8 cellular contexts compared by ENCODE assay signal in the genomic region with DNA sequence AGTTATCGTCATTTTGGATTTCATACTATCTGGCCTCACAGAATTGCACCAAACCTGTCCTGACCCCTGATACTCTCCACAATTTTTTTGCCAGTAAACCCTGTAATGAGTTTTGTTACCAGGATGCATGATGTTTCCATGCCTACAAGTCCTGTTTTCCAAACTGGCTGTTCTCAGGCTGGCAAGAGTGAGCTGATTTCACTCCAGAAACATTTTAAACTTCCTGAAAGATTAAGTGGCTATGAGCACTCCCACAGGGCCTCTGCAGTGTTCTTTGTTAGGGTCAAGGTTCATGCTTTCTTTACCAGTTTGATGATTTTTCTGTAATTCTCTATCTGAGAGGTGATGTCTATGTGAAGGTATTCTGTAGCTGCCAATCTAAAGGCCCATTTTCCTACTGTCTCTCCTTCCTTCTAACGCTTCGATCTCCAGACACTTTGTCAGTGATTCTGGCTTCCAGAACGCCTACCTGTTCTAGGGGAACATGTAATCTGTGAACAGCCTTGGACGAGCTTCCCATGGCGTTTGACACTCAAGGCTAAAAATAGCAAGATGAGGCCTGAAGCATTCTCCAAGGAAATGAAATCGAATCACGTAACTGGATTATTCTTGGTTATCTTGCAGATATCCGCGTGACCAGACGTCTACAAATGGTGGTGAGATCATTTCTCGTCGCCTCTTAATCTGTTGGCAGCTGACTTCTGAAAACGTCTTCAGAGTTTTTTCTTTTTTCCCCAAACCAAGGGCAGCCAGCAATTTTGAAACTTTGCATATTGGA. TPM values are rescaled to one million over a fixed set of nuclear protein-coding genes. Genes with fewer than 3 reads are reported as not detected.
DNase-seq lines count a peak whose midpoint lies in the region; ATAC-seq, FAIRE-seq and TF ChIP-seq lines count a peak whose summit lies in the region.

No MANE protein-coding gene starts in this region.

- peak overlapping the region; percentile 66 for H3K9ac ChIP-seq in endothelial cell of umbilical vein (replicated peaks; ENCODE audit: extremely low read depth, insufficient read depth, low read length)

- no peak for TF ChIP-seq CTCF in endothelial cell of umbilical vein (IDR thresholded peaks at IDR 0.05; ENCODE audit: extremely low read depth in 1 of 2, insufficient read depth in 1 of 2, low read depth in 1 of 2, low read length in 2 of 2)

- no peak for TF ChIP-seq POLR2A in endothelial cell of umbilical vein (IDR thresholded peaks at IDR 0.05; ENCODE audit: low read depth, low read length)

- H3K9me1 ChIP-seq in endothelial cell of umbilical vein (replicated peaks; ENCODE audit: control insufficient read depth, extremely low read depth, insufficient read depth, low read length): no peaks in the 10 kb centered on the region

- H4K20me1 ChIP-seq in endothelial cell of umbilical vein (replicated peaks; ENCODE audit: control insufficient read depth, extremely low read depth, insufficient read depth, low read length): no peaks in the 10 kb centered on the region

- TSS peak; percentile 37 for BruUV-seq in endothelial cell of umbilical vein (replicated peaks; lab: Mats Ljungman, UMichigan)

- H3K79me2 ChIP-seq in endothelial cell of umbilical vein (ENCODE audit: control insufficient read depth, insufficient read depth, low read length): no peaks in the 10 kb centered on the region

- intact Hi-C loops in endothelial cell of umbilical vein (cut with micrococcal nuclease): loop anchor here (2.0 kb wide), 3 partner anchors 32 to 96 kb away; partner anchors contain the start of genes CCDC110 and PDLIM3

- peak overlapping the region; percentile 91 for H2AFZ ChIP-seq in endothelial cell of umbilical vein (ENCODE audit: low read depth, low read length)

- H3K4me3 ChIP-seq in endothelial cell of umbilical vein (replicated peaks in 1 of 3; ENCODE audit: insufficient read depth in 1 of 3, low read depth in 1 of 3, low read length in 3 of 3): no peak overlapping the region

- peak; percentile 81 for DNase-seq in M059J (ENCODE audit: low read depth)
- peak; percentile 93 for DNase-seq in endothelial cell of umbilical vein (ENCODE audit: low read depth, low spot score)
- DNase-seq in medulla oblongata (ENCODE audit: extremely low spot score): peak; percentile 71
- DNase-seq in superior temporal gyrus (ENCODE audit: extremely low spot score): peak; percentile 75
- no peak for DNase-seq in T1000 (lab: John Stamatoyannopoulos, UW)
- no peak for DNase-seq in 8988T
- no peak for DNase-seq in H4 (ENCODE audit: low spot score)

- H3K27ac ChIP-seq in endothelial cell of umbilical vein (ENCODE audit: insufficient read depth, low read depth, low read length): peak overlapping the region; percentile 87

- H3K27me3 ChIP-seq in endothelial cell of umbilical vein (ENCODE audit: control insufficient read depth in 2 of 2, insufficient read depth in 2 of 2, low read length in 2 of 2): no peaks in the 10 kb centered on the region

- H3K4me1 ChIP-seq in endothelial cell of umbilical vein (ENCODE audit: control insufficient read depth, extremely low read depth, insufficient read depth, low read length): peaks cover 17% of the 10 kb centered on the region

- dilution Hi-C loops in endothelial cell of umbilical vein (cut with MboI; ENCODE audit: extremely low pct_ligation_motif_present, low sequenced_read_pairs): no loop called here

- FAIRE-seq in endothelial cell of umbilical vein (lab: Jason Lieb, UNC): peak; percentile 86

- H3K36me3 ChIP-seq in endothelial cell of umbilical vein (ENCODE audit: control insufficient read depth in 2 of 2, extremely low read depth in 1 of 2, insufficient read depth in 2 of 2, low read length in 2 of 2): no peaks in the 10 kb centered on the region

- CTCF ChIA-PET in endothelial cell of umbilical vein (lab: Charles Lee): interaction anchor here (0.8 to 1.8 kb wide), 4 partner anchors 10 to 471 kb away, joined by 3 to 5 read pairs (median 4); no protein-coding TSS in a partner anchor

- no peaks in the 10 kb centered on the region for H3K9me3 ChIP-seq in endothelial cell of umbilical vein (replicated peaks; ENCODE audit: control insufficient read depth, insufficient read depth, low read length)

- POLR2A ChIA-PET in endothelial cell of umbilical vein (lab: Charles Lee): interaction anchor here (0.7 kb wide), 1 partner anchor 52 kb away, joined by 3 read pairs; no protein-coding TSS in a partner anchor

- peak overlapping the region; percentile 10 for H3K4me2 ChIP-seq in endothelial cell of umbilical vein (ENCODE audit: insufficient read depth, low read length)

- no peak for ATAC-seq in HG03097 (IDR thresholded peaks at IDR 0.05; ENCODE audit: low FRiP score, unreplicated experiment)

TF ChIP-seq in endothelial cell of umbilical vein, 7 proteins besides CTCF, POLR2A, EP300 and RAD21:
- TF ChIP-seq GATA2 (IDR thresholded peaks at IDR 0.05; ENCODE audit: insufficient read depth, insufficient read length, low read depth, low read length) (no peak), FOS (IDR thresholded peaks at IDR 0.05; ENCODE audit: borderline replicate concordance, insufficient read depth, low read length) (no peak), MYC (IDR thresholded peaks at IDR 0.05; ENCODE audit: low read depth, low read length) (no peak), POLR2AphosphoS5 (IDR thresholded peaks at IDR 0.05; ENCODE audit: insufficient read depth, low read depth, low read length) (no peak), JUN (IDR thresholded peaks at IDR 0.05; ENCODE audit: borderline replicate concordance, insufficient read depth, insufficient read length, low read depth) (peak; percentile 59), MAX (IDR thresholded peaks at IDR 0.05; ENCODE audit: insufficient read depth, insufficient read length) (no peak), EZH2 (IDR thresholded peaks at IDR 0.05; ENCODE audit: borderline replicate concordance, low read depth, low read length, severe bottlenecking) (no peak)

RNA-seq across cellular contexts. Expression of gene PDLIM3, which starts 31.9 kb away (rescaled TPM):
- total RNA-seq in M059J (2014; rRNA removed; shearing (Covaris generic)): 7.4 and 14.5 TPM in 2 replicates
- 9.7 and 12.2 TPM in 2 replicates for total RNA-seq in endothelial cell of umbilical vein
- polyA plus RNA-seq in endothelial cell of umbilical vein: 15.3 and 17.6 TPM in 2 replicates
- 13.9 and 15.6 TPM in 2 replicates for polyA plus RNA-seq in endothelial cell of umbilical vein (2011; cell fraction: cytosol; rRNA removed)
- polyA plus RNA-seq in endothelial cell of umbilical vein (2011; cell fraction: nucleus; rRNA removed): 17.6 and 22.3 TPM in 2 replicates
- polyA plus RNA-seq in endothelial cell of umbilical vein (2012): 7.0 and 8.4 TPM in 2 replicates
- polyA minus RNA-seq in endothelial cell of umbilical vein: 15.2 and 18.4 TPM in 2 replicates
- 3.5 TPM for polyA minus RNA-seq in endothelial cell of umbilical vein (2011; cell fraction: cytosol; rRNA and poly(A)+ RNA removed)
- polyA minus RNA-seq in endothelial cell of umbilical vein (2011; cell fraction: nucleus; rRNA and poly(A)+ RNA removed): 29.0 and 32.3 TPM in 2 replicates
- total RNA-seq in H4 (2014; rRNA removed; shearing (Covaris generic)): 12.5 and 16.2 TPM in 2 replicates

Comparison
In these comparisons a context has a peak if more than half of its experiments do, and no peak if none do; other contexts are left out.
1. DNase-seq: peak in M059J (single experiment), endothelial cell of umbilical vein (single experiment), medulla oblongata (single experiment) and superior temporal gyrus (single experiment); none in T1000 (single experiment), 8988T (single experiment) and H4 (single experiment).